20 cellular contexts compared by ENCODE assay signal in genomic region chr13:33191425-33192221, GRCh38.
DNase-seq lines count a peak whose midpoint lies in the region; ATAC-seq and TF ChIP-seq lines count a peak whose summit lies in the region.
"Had no signal": no experiment of that assay in that cellular context is flagged by ENCODE, and none has a peak within 500 bp of the region (broad histone marks: within the 10 kb centered on the region; RNA-seq: fewer than 3 reads in every experiment).

No MANE protein-coding gene starts in this region.

- ATAC-seq in HG03439 (IDR thresholded peaks at IDR 0.05; ENCODE audit: unreplicated experiment), result no peak
- no peak for ATAC-seq in GM19023 (IDR thresholded peaks at IDR 0.05; ENCODE audit: unreplicated experiment)
- ATAC-seq: foreskin keratinocyte, HCT116 had no signal

- H3K27ac ChIP-seq in adrenal gland (peak overlapping the region in 4 of 5 donors; percentile 23 to 71 (median 46)), transverse colon (peak overlapping the region; percentile 29 to 61 (median 52))
- H3K27ac ChIP-seq: cardiac muscle cell, foreskin keratinocyte, RWPE1 had no signal

- WGBS in adrenal gland, 4 donors, result 18 to 47% (median 34%) methylated on average over 4 of the region's 4 CpGs
- 63 to 65% methylated on average over 2 to 4 of the region's 4 CpGs for WGBS in transverse colon (ENCODE audit: low coverage in 1 of 2), 2 donors

- TF ChIP-seq POLR2A in adrenal gland (IDR thresholded peaks at IDR 0.05), result no peak
- TF ChIP-seq POLR2A in transverse colon (IDR thresholded peaks at IDR 0.05), result no peak

- in situ Hi-C loops in transverse colon (cut with MboI; ENCODE audit: low pct_ligation_motif_present in 1 of 4, low pct_unique_long_range_greater_than_20kb in 1 of 4, low sequenced_read_pairs in 3 of 4), result no loop called here

- H3K4me3 ChIP-seq in adrenal gland (no peak overlapping the region), transverse colon (no peak overlapping the region)
- H3K4me3 ChIP-seq: cardiac muscle cell, tibial artery had no signal

- DNase-seq in NCI-H82 (lab: John Stamatoyannopoulos, UW) (peak; percentile 24), NCI-H82 treated with DMSO at 0.1 percent for 48 hours (lab: John Stamatoyannopoulos, UW; ENCODE audit: unreplicated experiment) (no peak), adrenal gland (peak in 6 of 7 donors; percentile 59 to 84 (median 69)), kidney glomerular epithelial cell (lab: John Stamatoyannopoulos, UW) (peak; percentile 31), transverse colon (no peak), NCI-H510A treated with DMSO at 0.1 percent for 48 hours (lab: John Stamatoyannopoulos, UW) (no peak)
- DNase-seq: 8988T; activated CD8-positive, alpha-beta memory T cell treated with anti-CD3 and anti-CD28 coated beads, Interleukin-2, amount 50 U/mL, for 48 hours; activated naive CD4-positive, alpha-beta T cell treated with anti-CD3 and anti-CD28 coated beads, Interleukin-2, amount 10 ng/mL, durations not matched to agents 7 days and 5 days; CD4-positive, alpha-beta memory T cell; effector CD8-positive, alpha-beta T cell; foreskin keratinocyte; NCI-H1105 treated with DMSO at 0.1 percent for 48 hours; T-helper 2 cell; tibial artery had no signal

- no peak for TF ChIP-seq EP300 in transverse colon (IDR thresholded peaks at IDR 0.05; ENCODE audit: low read depth)

- TF ChIP-seq CTCF in adrenal gland (IDR thresholded peaks at IDR 0.05) (no peak), transverse colon (IDR thresholded peaks at IDR 0.05) (no peak)

- H3K4me1 ChIP-seq in adrenal gland (replicated peaks in 1 of 2), result peaks cover 42 to 89% of the 10 kb centered on the region in 2 donors
- peaks cover 13 to 60% (median 18%) of the 10 kb centered on the region in 4 donors for H3K4me1 ChIP-seq in transverse colon

- no peaks in the 10 kb centered on the region for H3K36me3 ChIP-seq in adrenal gland (replicated peaks in 1 of 2)
- no peaks in the 10 kb centered on the region for H3K36me3 ChIP-seq in transverse colon
- H3K36me3 ChIP-seq: cardiac muscle cell, tibial artery had no signal

- intact Hi-C loops in adrenal gland (cut with DNase I), result no loop called here
- intact Hi-C loops in transverse colon (cut with DNase I; ENCODE audit: low total_unique reads), result no loop called here

- H3K9me3 ChIP-seq in adrenal gland (replicated peaks in 1 of 3) (no peaks in the 10 kb centered on the region), transverse colon (no peaks in the 10 kb centered on the region)
- H3K9me3 ChIP-seq: tibial artery had no signal

- H3K27me3 ChIP-seq in adrenal gland (no peaks in the 10 kb centered on the region), transverse colon (no peaks in the 10 kb centered on the region)
- H3K27me3 ChIP-seq: cardiac muscle cell, foreskin keratinocyte, tibial artery had no signal

Comparison
In these comparisons a context has a peak if more than half of its experiments do, and no peak if none do; other contexts are left out.
1. DNase-seq: peak in NCI-H82 (single experiment), adrenal gland (6 of 7) and kidney glomerular epithelial cell (single experiment); none in NCI-H82 treated with DMSO at 0.1 percent for 48 hours (single experiment), transverse colon (single experiment) and NCI-H510A treated with DMSO at 0.1 percent for 48 hours (single experiment).